Comparison of ENCODE assay signal across 16 cellular contexts in the genomic region with DNA sequence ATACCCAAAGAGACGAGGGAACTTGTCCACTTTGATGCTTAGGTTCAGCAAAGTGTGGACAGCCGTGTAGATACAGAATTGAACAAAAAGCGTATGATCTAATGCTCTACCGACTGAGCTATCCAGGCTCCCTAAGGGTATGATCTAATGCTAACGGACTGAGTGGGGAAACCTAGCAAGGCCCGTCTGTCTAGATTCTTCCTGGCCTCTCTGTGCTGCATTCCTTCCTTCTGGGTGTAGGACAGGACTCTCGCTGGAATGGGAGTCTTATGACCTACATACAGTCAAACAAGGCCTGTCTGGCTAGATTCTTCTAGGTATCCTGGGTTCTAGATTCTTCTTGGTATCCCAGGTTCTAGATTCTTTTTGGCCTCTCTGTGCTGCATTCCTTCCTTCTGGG. TPM values are rescaled to one million over a fixed set of nuclear protein-coding genes. Genes with fewer than 3 reads are reported as not detected.
DNase-seq lines count a peak whose midpoint lies in the region; ATAC-seq and TF ChIP-seq lines count a peak whose summit lies in the region.
"Had no signal": no experiment of that assay in that cellular context is flagged by ENCODE, and none has a peak within 500 bp of the region (broad histone marks: within the 10 kb centered on the region; RNA-seq: fewer than 3 reads in every experiment).

No MANE protein-coding gene starts in this region.

- no peak overlapping the region for H3K9ac ChIP-seq in mammary epithelial cell (ENCODE audit: insufficient read depth, low read length)
- H3K9ac ChIP-seq in smooth muscle cell (ENCODE audit: low read depth), result peak overlapping the region; percentile 37

- BruUV-seq in mammary epithelial cell (replicated peaks; lab: Mats Ljungman, UMichigan) (no TSS peak), PC-9 (replicated peaks; lab: Mats Ljungman, UMichigan) (no TSS peak)

- no peak overlapping the region for H3K4me2 ChIP-seq in mammary epithelial cell (ENCODE audit: insufficient read depth, low read depth, low read length)
- no peak overlapping the region for H3K4me2 ChIP-seq in PC-9
- no peak overlapping the region for H3K4me2 ChIP-seq in smooth muscle cell
- H3K4me2 ChIP-seq: A549, GM23338 had no signal

- peaks cover 13% of the 10 kb centered on the region for H3K27me3 Mint-ChIP-seq in mesothelial cell of epicardium (ENCODE audit: low read depth)

- TF ChIP-seq CTCF in mammary epithelial cell (conservative IDR thresholded peaks at IDR 0.05 in 1 of 2, IDR thresholded peaks at IDR 0.05 in 1 of 2; ENCODE audit: extremely low read depth in 1 of 2, insufficient read depth in 1 of 2, low read depth in 1 of 2, low read length in 2 of 2), result no peak
- no peak for TF ChIP-seq CTCF in PC-9 (conservative IDR thresholded peaks at IDR 0.05)
- TF ChIP-seq CTCF in smooth muscle cell (IDR thresholded peaks at IDR 0.05; ENCODE audit: borderline replicate concordance, insufficient read depth, poor library complexity, severe bottlenecking), result no peak
- TF ChIP-seq CTCF in mesothelial cell of epicardium (IDR thresholded peaks at IDR 0.05; ENCODE audit: unreplicated experiment), result no peak

- H3K9me3 Mint-ChIP-seq in mesothelial cell of epicardium, result peaks cover 7% of the 10 kb centered on the region
- H3K9me3 Mint-ChIP-seq: CD8-positive, alpha-beta T cell; GM23338 had no signal

- H3K9me3 ChIP-seq in mammary epithelial cell (replicated peaks; ENCODE audit: insufficient read depth, low read length) (no peaks in the 10 kb centered on the region), PC-9 (ENCODE audit: insufficient read depth, low read depth) (no peaks in the 10 kb centered on the region), smooth muscle cell (replicated peaks; ENCODE audit: low read depth) (no peaks in the 10 kb centered on the region)
- H3K9me3 ChIP-seq: A549 had no signal

- H3K9me2 ChIP-seq in PC-9 (ENCODE audit: insufficient read depth), result no peaks in the 10 kb centered on the region

- ATAC-seq in GM18502 (IDR thresholded peaks at IDR 0.05; ENCODE audit: poor library complexity, unreplicated experiment), result no peak
- ATAC-seq: A549; CD8-positive, alpha-beta T cell; GM23338 had no signal

- dilution Hi-C loops in mammary epithelial cell (cut with HindIII; ENCODE audit: low sequenced_read_pairs), result no loop called here

- H3K36me3 Mint-ChIP-seq in mesothelial cell of epicardium, result no peaks in the 10 kb centered on the region
- H3K36me3 Mint-ChIP-seq: CD8-positive, alpha-beta T cell had no signal

- H3K27me3 ChIP-seq in mammary epithelial cell (ENCODE audit: insufficient read depth, low read length), result peaks cover 2% of the 10 kb centered on the region
- H3K27me3 ChIP-seq in PC-9 (ENCODE audit: insufficient read depth, low read depth), result peaks cover 10% of the 10 kb centered on the region; the same call in 1 of the 2 replicates
- peaks cover 11% of the 10 kb centered on the region for H3K27me3 ChIP-seq in smooth muscle cell (ENCODE audit: low read depth)

- H2AFZ ChIP-seq in mammary epithelial cell (ENCODE audit: low read depth, low read length), result no peak overlapping the region
- H2AFZ ChIP-seq in PC-9, result no peak overlapping the region
- H2AFZ ChIP-seq in smooth muscle cell (ENCODE audit: low read depth), result no peak overlapping the region
- H2AFZ ChIP-seq: GM23338 had no signal

- in situ Hi-C loops in T47D (cut with HindIII; ENCODE audit: low pct_unique_long_range_greater_than_20kb, low sequenced_read_pairs), result no loop called here
- in situ Hi-C loops in mammary epithelial cell (cut with MboI; ENCODE audit: low sequenced_read_pairs in 2 of 2), result loop anchor here in 1 of 2 donors (10.0 kb wide), 1 partner anchor 224 kb away; no protein-coding TSS in a partner anchor

- H3K4me3 ChIP-seq in mammary epithelial cell (replicated peaks in 1 of 3; ENCODE audit: insufficient read depth in 1 of 3, low read depth in 2 of 3, low read length in 3 of 3), result no peak overlapping the region
- H3K4me3 ChIP-seq in PC-9, result no peak overlapping the region
- H3K4me3 ChIP-seq in smooth muscle cell, result no peak overlapping the region
- H3K4me3 ChIP-seq: A549, GM23338 had no signal

- H3K4me3 Mint-ChIP-seq in mesothelial cell of epicardium, result no peak overlapping the region
- H3K4me3 Mint-ChIP-seq: CD8-positive, alpha-beta T cell; GM23338 had no signal

- peak; percentile 54 to 96 for DNase-seq in T47D (ENCODE audit: low read depth in 1 of 2, low spot score in 1 of 2)
- no peak for DNase-seq in mammary epithelial cell
- DNase-seq in PC-9, result peak; percentile 28 to 57
- no peak for DNase-seq in smooth muscle cell (lab: John Stamatoyannopoulos, UW; ENCODE audit: unreplicated experiment)
- DNase-seq in mesothelial cell of epicardium (ENCODE audit: low spot score in 2 of 2, unreplicated experiment in 2 of 2), result no peak
- no peak for DNase-seq in medulla oblongata (ENCODE audit: extremely low spot score)
- DNase-seq: AML-193; Calu3; CD8-positive, alpha-beta T cell; DMS79 treated with DMSO at 0.1 percent for 48 hours; HCEC 1CT had no signal

- POLR2A ChIA-PET in PC-9 (lab: Charles Lee; ENCODE audit: unreplicated experiment), result no interaction called here

- H3K4me1 Mint-ChIP-seq in mesothelial cell of epicardium, result peaks cover 13% of the 10 kb centered on the region
- H3K4me1 Mint-ChIP-seq: GM23338 had no signal

- H3K27ac ChIP-seq in mammary epithelial cell (ENCODE audit: insufficient read depth, low read depth, low read length), result no peak overlapping the region
- H3K27ac ChIP-seq in PC-9, result no peak overlapping the region
- H3K27ac ChIP-seq in smooth muscle cell (ENCODE audit: low read depth), result peak overlapping the region; percentile 58
- H3K27ac ChIP-seq: 22Rv1, A549 had no signal

- WGBS in mammary epithelial cell (ENCODE audit: low coverage, missing lambda C conversion rate), result 80% methylated on average over 7 of the region's 7 CpGs
- WGBS in smooth muscle cell (ENCODE audit: low lambda C conversion rate), result 66% methylated on average over 7 of the region's 7 CpGs

- H4K20me1 ChIP-seq in mammary epithelial cell (ENCODE audit: insufficient read depth, low read length) (no peaks in the 10 kb centered on the region), PC-9 (ENCODE audit: insufficient read depth) (no peaks in the 10 kb centered on the region), smooth muscle cell (ENCODE audit: low read depth) (no peaks in the 10 kb centered on the region)

- no peaks in the 10 kb centered on the region for H3K79me2 ChIP-seq in mammary epithelial cell (ENCODE audit: insufficient read depth, low read length)
- no peaks in the 10 kb centered on the region for H3K79me2 ChIP-seq in PC-9 (ENCODE audit: low read depth)
- no peaks in the 10 kb centered on the region for H3K79me2 ChIP-seq in smooth muscle cell (ENCODE audit: low read depth)

- CTCF ChIA-PET in mammary epithelial cell (lab: Charles Lee; ENCODE audit: low non-redundant PET), result interaction anchor here (0.7 kb wide), 1 partner anchor 123 kb away, joined by 3 read pairs; no protein-coding TSS in a partner anchor
- CTCF ChIA-PET in PC-9 (lab: Charles Lee), result no interaction called here

- intact Hi-C loops in mammary epithelial cell (cut with micrococcal nuclease) (loop anchor here (10.0 kb wide), 1 partner anchor 126 kb away; no protein-coding TSS in a partner anchor), PC-9 (cut with micrococcal nuclease; ENCODE audit: unreplicated experiment) (no loop called here)

- H3K4me1 ChIP-seq in mammary epithelial cell (ENCODE audit: insufficient read depth, low read length) (no peaks in the 10 kb centered on the region), PC-9 (replicated peaks; ENCODE audit: insufficient read depth) (0 out of 2 replicates have a peak, but pooled peaks cover 4% of the 10 kb centered on the region), smooth muscle cell (ENCODE audit: low read depth) (no peaks in the 10 kb centered on the region)
- H3K4me1 ChIP-seq: A549 had no signal

- H3K36me3 ChIP-seq in mammary epithelial cell (ENCODE audit: insufficient read depth, low read length) (no peaks in the 10 kb centered on the region), PC-9 (ENCODE audit: low read depth) (no peaks in the 10 kb centered on the region), smooth muscle cell (ENCODE audit: low read depth) (no peaks in the 10 kb centered on the region)

- H3F3A ChIP-seq in PC-9 (ENCODE audit: insufficient read depth, low read depth) (no peaks in the 10 kb centered on the region), smooth muscle cell (ENCODE audit: low read depth) (no peaks in the 10 kb centered on the region)

- H3K27ac Mint-ChIP-seq in mesothelial cell of epicardium, result no peak overlapping the region
- H3K27ac Mint-ChIP-seq: CD8-positive, alpha-beta T cell; GM23338 had no signal

RNA-seq across cellular contexts. Expression of gene SLC15A3, which starts 8.4 kb away (rescaled TPM):
- total RNA-seq in mammary epithelial cell (under 1 TPM; 0.16 to 0.17 TPM), PC-9 (2021) (2.7 and 5.5 TPM in 2 replicates), smooth muscle cell (0.27 and 0.99 TPM in 2 replicates), mesothelial cell of epicardium (5.0 to 7.4 TPM (median 5.2 TPM) in 3 replicates)
- polyA plus RNA-seq in mammary epithelial cell (0.07 TPM), smooth muscle cell (0.33 and 2.4 TPM in 2 replicates)
- not detected for polyA minus RNA-seq in mammary epithelial cell
- polyA plus RNA-seq: A549 had no signal

RNA-seq across cellular contexts. Expression of gene CD6, which starts 11.1 kb away (rescaled TPM):
- total RNA-seq in mammary epithelial cell (not detected), PC-9 (2021) (0.74 and 3.3 TPM in 2 replicates), smooth muscle cell (0.27 TPM in 1 of 2 replicates, not detected in the other), mesothelial cell of epicardium (0.27 to 0.31 TPM in 2 of 3 replicates, not detected in the other)
- polyA plus RNA-seq in mammary epithelial cell (not detected), smooth muscle cell (0.21 TPM in 1 of 2 replicates, not detected in the other)
- not detected for polyA minus RNA-seq in mammary epithelial cell
- polyA plus RNA-seq: BJ, GM23338 had no signal

RNA-seq across cellular contexts. Expression of gene TMEM132A, which starts 36.1 kb away (rescaled TPM):
- total RNA-seq in mammary epithelial cell (100 to 1,000 TPM in 1 of 2 donors, 10 to 100 TPM in 1; 48.7 to 114 TPM), PC-9 (2021) (54.4 and 90.3 TPM in 2 replicates), smooth muscle cell (40.7 and 46.6 TPM in 2 replicates), mesothelial cell of epicardium (182 to 197 TPM (median 193 TPM) in 3 replicates)
- polyA plus RNA-seq in mammary epithelial cell (32.0 TPM), smooth muscle cell (91.3 and 108 TPM in 2 replicates)
- polyA minus RNA-seq in mammary epithelial cell, result 16.7 TPM
- total RNA-seq: CD8-positive, alpha-beta T cell had no signal

RNA-seq across cellular contexts. Expression of gene TMEM109, which starts 46.4 kb away (rescaled TPM):
- 10 to 100 TPM; 19.8 to 44.9 TPM for total RNA-seq in mammary epithelial cell
- 35.0 TPM for polyA plus RNA-seq in mammary epithelial cell
- polyA minus RNA-seq in mammary epithelial cell, result 50.8 TPM
- 104 and 105 TPM in 2 replicates for total RNA-seq in PC-9 (2021)
- 19.8 and 48.5 TPM in 2 replicates for total RNA-seq in smooth muscle cell
- 99.7 and 107 TPM in 2 replicates for polyA plus RNA-seq in smooth muscle cell
- 52.5 to 56.8 TPM (median 55.2 TPM) in 3 replicates for total RNA-seq in mesothelial cell of epicardium

RNA-seq across cellular contexts. Expression of gene PRPF19, which starts 54.0 kb away (rescaled TPM):
- total RNA-seq in mammary epithelial cell, result 10 to 100 TPM; 70.0 to 93.2 TPM
- 93.7 TPM for polyA plus RNA-seq in mammary epithelial cell
- polyA minus RNA-seq in mammary epithelial cell, result 96.3 TPM
- 135 and 160 TPM in 2 replicates for total RNA-seq in PC-9 (2021)
- total RNA-seq in smooth muscle cell, result 33.0 and 36.3 TPM in 2 replicates
- 10.2 and 14.1 TPM in 2 replicates for polyA plus RNA-seq in smooth muscle cell
- 96.3 to 100 TPM (median 97.6 TPM) in 3 replicates for total RNA-seq in mesothelial cell of epicardium

Comparison
In these comparisons a context has a peak if more than half of its experiments do, and no peak if none do; other contexts are left out.
1. DNase-seq: peak in T47D (2 of 2) and PC-9 (2 of 2); none in mammary epithelial cell (single experiment), smooth muscle cell (single experiment), mesothelial cell of epicardium (0 of 2) and medulla oblongata (single experiment).